Comparison of ENCODE assay signal across 8 cellular contexts in the genomic region with DNA sequence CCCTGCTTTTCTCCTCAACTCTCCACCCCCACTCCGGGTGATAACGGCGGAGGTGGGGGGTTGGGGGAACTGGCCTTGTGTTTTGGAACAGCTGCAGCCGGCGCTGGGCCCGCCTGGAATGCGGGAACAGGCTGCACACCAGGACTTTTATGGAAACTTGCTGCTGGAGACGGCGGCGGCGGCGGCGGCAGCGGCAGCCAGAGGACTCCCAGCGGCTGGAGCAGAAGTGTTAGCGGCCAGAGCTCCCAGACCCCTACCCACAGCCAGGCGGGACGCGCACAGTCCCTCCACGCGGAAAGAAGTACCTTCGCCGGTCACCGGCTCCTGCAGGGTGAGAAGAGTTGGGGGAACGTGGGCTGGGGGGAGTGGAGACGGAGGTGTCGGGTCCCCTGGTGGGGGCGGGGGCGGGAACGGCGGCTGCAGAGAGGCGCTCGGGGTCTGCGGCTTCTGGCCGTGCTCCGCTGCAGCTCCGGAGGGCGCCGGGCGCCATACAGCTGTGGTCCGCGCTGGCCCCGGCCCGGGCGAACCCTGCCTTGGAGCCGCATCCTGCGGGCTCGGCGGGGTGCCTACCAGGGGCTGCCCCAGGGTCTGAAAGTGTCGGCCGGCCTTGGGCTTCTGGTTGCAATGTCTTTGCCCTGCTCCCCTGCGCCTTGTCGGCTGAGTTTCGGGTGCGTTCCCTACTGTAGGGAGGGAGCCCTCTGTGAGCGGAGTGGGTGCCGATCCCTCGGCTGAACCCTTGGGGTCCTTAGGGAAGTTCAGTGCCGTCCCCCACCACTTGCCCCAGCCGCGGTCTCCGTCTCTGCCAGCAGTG. TPM values are rescaled to one million over a fixed set of nuclear protein-coding genes. Genes with fewer than 3 reads are reported as not detected.
DNase-seq lines count a peak whose midpoint lies in the region; ATAC-seq and TF ChIP-seq lines count a peak whose summit lies in the region.

A gene (plus strand): TSS at position 196 of the 811 bp plus-strand sequence. CDS start 27,483 bp downstream, outside the sequence.

- CTCF ChIA-PET in CD8-positive, alpha-beta T cell (lab: Charles Lee), result no interaction called here
- CTCF ChIA-PET in activated CD8-positive, alpha-beta T cell treated with anti-CD3 and anti-CD28 coated beads for 36 hours (lab: Charles Lee), result interaction anchor here (0.7 kb wide), 1 partner anchor 343 kb away, joined by 3 read pairs; no protein-coding TSS in a partner anchor

- no peaks in the 10 kb centered on the region for H3K9me3 ChIP-seq in CD8-positive, alpha-beta T cell (ENCODE audit: low read length)
- H3K9me3 ChIP-seq in esophagus (ENCODE audit: control insufficient read depth in 2 of 2, insufficient read depth in 1 of 2, low read depth in 1 of 2, low read length in 1 of 2) (no peaks in the 10 kb centered on the region), mesodermal cell (ENCODE audit: control insufficient read depth, low read length) (no peaks in the 10 kb centered on the region), stomach smooth muscle (ENCODE audit: control insufficient read depth in 2 of 2, low read length in 2 of 2) (no peaks in the 10 kb centered on the region)

- no peak for TF ChIP-seq EP300 in Ishikawa (IDR thresholded peaks at IDR 0.05; ENCODE audit: borderline replicate concordance)

- H3K36me3 Mint-ChIP-seq in CD8-positive, alpha-beta T cell, result peaks cover 7% of the 10 kb centered on the region
- no peaks in the 10 kb centered on the region for H3K36me3 Mint-ChIP-seq in activated CD8-positive, alpha-beta T cell treated with anti-CD3 and anti-CD28 coated beads for 36 hours (ENCODE audit: low read depth)

- no peak within 1 kb of the TSS for H3K27ac ChIP-seq in CD8-positive, alpha-beta T cell (ENCODE audit: low read depth, low read length)
- H3K27ac ChIP-seq in esophagus (ENCODE audit: low read depth in 2 of 2, low read length in 1 of 2), result peak within 1 kb of the TSS; percentile 81 to 83
- peak within 1 kb of the TSS; percentile 98 for H3K27ac ChIP-seq in mesodermal cell (ENCODE audit: low read depth, low read length, severe bottlenecking)
- H3K27ac ChIP-seq in stomach smooth muscle (ENCODE audit: low read length), result peak within 1 kb of the TSS; percentile 99

- H3K4me3 ChIP-seq in CD8-positive, alpha-beta T cell (ENCODE audit: low read depth, low read length), result peak within 1 kb of the TSS; percentile 26
- H3K4me3 ChIP-seq in esophagus (ENCODE audit: low read depth in 1 of 2, low read length in 2 of 2) (peak within 1 kb of the TSS; percentile 61 to 67), mesodermal cell (ENCODE audit: extremely low read depth, insufficient read depth, low read length, poor library complexity, severe bottlenecking) (peak within 1 kb of the TSS; percentile 85), stomach smooth muscle (ENCODE audit: low read length in 2 of 2) (peak within 1 kb of the TSS; percentile 91 to 95)

- POLR2A ChIA-PET in CD8-positive, alpha-beta T cell (lab: Charles Lee), result no interaction called here
- POLR2A ChIA-PET in activated CD8-positive, alpha-beta T cell treated with anti-CD3 and anti-CD28 coated beads for 36 hours (lab: Charles Lee), result no interaction called here

- H3K4me1 ChIP-seq in CD8-positive, alpha-beta T cell (ENCODE audit: insufficient read depth, low read length), result peaks cover 9% of the 10 kb centered on the region
- no peaks in the 10 kb centered on the region for H3K4me1 ChIP-seq in esophagus (ENCODE audit: control insufficient read depth in 2 of 2, insufficient read depth in 2 of 2, low read length in 1 of 2)
- peaks cover 5% of the 10 kb centered on the region for H3K4me1 ChIP-seq in mesodermal cell (ENCODE audit: control insufficient read depth, insufficient read depth, low read length, poor library complexity, severe bottlenecking)
- H3K4me1 ChIP-seq in stomach smooth muscle (ENCODE audit: control insufficient read depth, insufficient read depth, low read length), result peaks cover 9% of the 10 kb centered on the region

- TF ChIP-seq RAD21 in Ishikawa (IDR thresholded peaks at IDR 0.05; ENCODE audit: low read depth), result no peak

- no peaks in the 10 kb centered on the region for H3K36me3 ChIP-seq in CD8-positive, alpha-beta T cell (ENCODE audit: insufficient read depth, low read length)
- H3K36me3 ChIP-seq in esophagus (ENCODE audit: control insufficient read depth in 2 of 2, insufficient read depth in 2 of 2, low read length in 1 of 2), result no peaks in the 10 kb centered on the region
- H3K36me3 ChIP-seq in mesodermal cell (ENCODE audit: control insufficient read depth, insufficient read depth, low read length), result peaks cover 2% of the 10 kb centered on the region
- H3K36me3 ChIP-seq in stomach smooth muscle (ENCODE audit: control insufficient read depth in 2 of 2, insufficient read depth in 2 of 2, low read length in 2 of 2), result peaks cover 0 to under 1% of the 10 kb centered on the region in 2 donors

- peaks cover 12% of the 10 kb centered on the region for H3K4me1 Mint-ChIP-seq in CD8-positive, alpha-beta T cell (ENCODE audit: low read depth)
- peaks cover 7% of the 10 kb centered on the region for H3K4me1 Mint-ChIP-seq in activated CD8-positive, alpha-beta T cell treated with anti-CD3 and anti-CD28 coated beads for 36 hours (ENCODE audit: low read depth)

- WGBS in esophagus, 2 donors, result 1 to 2% methylated on average over 59 to 62 of the region's 62 CpGs
- WGBS in mesodermal cell (ENCODE audit: insufficient coverage in 2 of 2), 2 experiments, result 0 to 1% methylated on average over 33 to 39 of the region's 62 CpGs

- no peak within 1 kb of the TSS for H3K27ac Mint-ChIP-seq in CD8-positive, alpha-beta T cell
- no peak within 1 kb of the TSS for H3K27ac Mint-ChIP-seq in activated CD8-positive, alpha-beta T cell treated with anti-CD3 and anti-CD28 coated beads for 36 hours

- no peak for TF ChIP-seq CTCF in CD8-positive, alpha-beta T cell (IDR thresholded peaks at IDR 0.05)
- TF ChIP-seq CTCF in activated CD8-positive, alpha-beta T cell treated with anti-CD3 and anti-CD28 coated beads for 36 hours (IDR thresholded peaks at IDR 0.05), result no peak

- H3K9ac ChIP-seq in stomach smooth muscle (ENCODE audit: low read length in 2 of 2), result peak within 1 kb of the TSS; percentile 96 to 98

- no peaks in the 10 kb centered on the region for H3K27me3 ChIP-seq in CD8-positive, alpha-beta T cell (ENCODE audit: insufficient read depth, low read length)
- H3K27me3 ChIP-seq in esophagus (ENCODE audit: control insufficient read depth in 1 of 2, insufficient read depth in 2 of 2, low read length in 2 of 2) (no peaks in the 10 kb centered on the region), stomach smooth muscle (ENCODE audit: control insufficient read depth in 1 of 2, insufficient read depth in 2 of 2, low read length in 2 of 2) (no peaks in the 10 kb centered on the region)

- H3K4me3 Mint-ChIP-seq in CD8-positive, alpha-beta T cell, result peak within 1 kb of the TSS; percentile 64
- peak within 1 kb of the TSS; percentile 70 for H3K4me3 Mint-ChIP-seq in activated CD8-positive, alpha-beta T cell treated with anti-CD3 and anti-CD28 coated beads for 36 hours

- H3K27me3 Mint-ChIP-seq in CD8-positive, alpha-beta T cell (ENCODE audit: low read depth), result peaks cover 20% of the 10 kb centered on the region
- peaks cover 14% of the 10 kb centered on the region for H3K27me3 Mint-ChIP-seq in activated CD8-positive, alpha-beta T cell treated with anti-CD3 and anti-CD28 coated beads for 36 hours

- peak in 4 of 7 experiments; percentile 5 to 52 (median 11) for DNase-seq in CD8-positive, alpha-beta T cell
- peak; percentile 40 for DNase-seq in activated CD8-positive, alpha-beta T cell treated with anti-CD3 and anti-CD28 coated beads for 36 hours
- no peak for DNase-seq in NCI-H128 (lab: John Stamatoyannopoulos, UW; ENCODE audit: unreplicated experiment)

- intact Hi-C loops in CD8-positive, alpha-beta T cell (cut with DNase I, micrococcal nuclease), result no loop called here
- intact Hi-C loops in activated CD8-positive, alpha-beta T cell treated with anti-CD3 and anti-CD28 coated beads for 36 hours (cut with micrococcal nuclease), result no loop called here

- ATAC-seq in CD8-positive, alpha-beta T cell, result peak; percentile 44
- ATAC-seq in GM19452 (IDR thresholded peaks at IDR 0.05; ENCODE audit: unreplicated experiment), result peak; percentile 69
- ATAC-seq in activated CD8-positive, alpha-beta T cell treated with anti-CD3 and anti-CD28 coated beads for 36 hours, result peak; percentile 80

- H3K9me3 Mint-ChIP-seq in CD8-positive, alpha-beta T cell, result no peaks in the 10 kb centered on the region
- H3K9me3 Mint-ChIP-seq in activated CD8-positive, alpha-beta T cell treated with anti-CD3 and anti-CD28 coated beads for 36 hours, result no peaks in the 10 kb centered on the region

TF ChIP-seq in Ishikawa, 13 proteins besides CTCF, POLR2A, EP300 and RAD21 (continues in another document):
- peak; percentile 46; the same call in 1 of the 2 replicates for TF ChIP-seq TCF12 (IDR thresholded peaks at IDR 0.05; ENCODE audit: low read depth)
- TF ChIP-seq CEBPB (IDR thresholded peaks at IDR 0.05), result no peak
- TF ChIP-seq CREB1 (IDR thresholded peaks at IDR 0.05; ENCODE audit: low read depth), result no peak
- no peak for TF ChIP-seq TAF1 (IDR thresholded peaks at IDR 0.05; ENCODE audit: low read depth)
- TF ChIP-seq EGR1 (IDR thresholded peaks at IDR 0.05), result no peak
- no peak for TF ChIP-seq FOXM1 (IDR thresholded peaks at IDR 0.05; ENCODE audit: borderline replicate concordance, low read depth)
- TF ChIP-seq TEAD4 (IDR thresholded peaks at IDR 0.05), result peak; percentile 86
- TF ChIP-seq, protein P1, sequence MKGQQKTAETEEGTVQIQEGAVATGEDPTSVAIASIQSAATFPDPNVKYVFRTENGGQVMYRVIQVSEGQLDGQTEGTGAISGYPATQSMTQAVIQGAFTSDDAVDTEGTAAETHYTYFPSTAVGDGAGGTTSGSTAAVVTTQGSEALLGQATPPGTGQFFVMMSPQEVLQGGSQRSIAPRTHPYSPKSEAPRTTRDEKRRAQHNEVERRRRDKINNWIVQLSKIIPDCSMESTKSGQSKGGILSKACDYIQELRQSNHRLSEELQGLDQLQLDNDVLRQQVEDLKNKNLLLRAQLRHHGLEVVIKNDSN (IDR thresholded peaks at IDR 0.05), result no peak

RNA-seq across cellular contexts. Expression of the gene that starts here (rescaled TPM):
- under 1 TPM in 1 of 2 experiments, not detected in 1; 0.17 TPM for total RNA-seq in CD8-positive, alpha-beta T cell
- total RNA-seq in activated CD8-positive, alpha-beta T cell treated with anti-CD3 and anti-CD28 coated beads for 36 hours, result 1 to 10 TPM; 2.4 to 2.8 TPM
- 10 to 100 TPM; 10.9 to 16.2 TPM for polyA plus RNA-seq in esophagus
- 7.6 TPM for polyA plus RNA-seq in mesodermal cell (2013, experiment 1 of 2)
- polyA plus RNA-seq in mesodermal cell (2013, experiment 2 of 2), result 13.6 TPM

Comparison
In these comparisons a context has a peak if more than half of its experiments do, and no peak if none do; other contexts are left out.
1. Peak in DNase-seq, ATAC-seq and H3K4me3 ChIP-seq in CD8-positive, alpha-beta T cell; RNA of the gene not detected or under 1 TPM.
2. H3K4me3 ChIP-seq: peak in every context shown above with its lines; median percentile 93 in stomach smooth muscle; 85 in mesodermal cell; 64 in esophagus; 26 in CD8-positive, alpha-beta T cell.